In the genomic region with DNA sequence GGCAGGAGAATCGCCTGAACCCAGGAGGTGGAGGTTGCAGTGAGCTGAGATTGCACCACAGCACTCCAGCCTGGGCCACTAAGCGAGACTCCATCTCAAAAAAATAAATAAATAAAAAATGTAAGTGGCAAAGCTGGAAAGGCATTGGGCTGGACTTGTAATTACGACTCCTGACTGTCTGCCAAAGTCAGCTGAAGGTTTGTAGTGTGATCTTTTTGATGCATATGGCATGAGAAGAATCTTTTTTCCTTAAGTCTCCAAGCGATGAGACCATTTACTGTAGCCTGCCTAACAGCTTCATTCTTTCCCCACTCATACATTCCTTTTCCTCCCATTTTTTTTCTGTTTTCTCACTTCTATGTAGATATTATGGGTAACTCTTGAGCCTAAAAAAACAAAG, we compare ENCODE assay signal across 17 cellular contexts. TPM values are rescaled to one million over a fixed set of nuclear protein-coding genes. Genes with fewer than 3 reads are reported as not detected.
DNase-seq lines count a peak whose midpoint lies in the region; ATAC-seq and TF ChIP-seq lines count a peak whose summit lies in the region.
"Had no signal": no experiment of that assay in that cellular context is flagged by ENCODE, and none has a peak within 500 bp of the region (broad histone marks: within the 10 kb centered on the region; RNA-seq: fewer than 3 reads in every experiment).

No MANE protein-coding gene starts in this region.

- no peak for ATAC-seq in activated T-cell treated with anti-CD3 and anti-CD28 coated beads, Interleukin-2, amount 50 U/mL, for 4 hours
- ATAC-seq in HG02759 (IDR thresholded peaks at IDR 0.05; ENCODE audit: unreplicated experiment) (no peak), GM21825 (IDR thresholded peaks at IDR 0.05; ENCODE audit: unreplicated experiment) (no peak)

- no peak overlapping the region for H3K4me3 Mint-ChIP-seq in osteocyte (ENCODE audit: unreplicated experiment)
- no peak overlapping the region for H3K4me3 Mint-ChIP-seq in activated T-cell treated with anti-CD3 and anti-CD28 coated beads, Interleukin-2, amount 50 U/mL, for 4 hours
- H3K4me3 Mint-ChIP-seq: endodermal cell had no signal

- peak overlapping the region; percentile 1 for H3K27ac ChIP-seq in A673 (ENCODE audit: low read depth, low read length, poor library complexity, severe bottlenecking)
- peak overlapping the region; percentile 92 for H3K27ac ChIP-seq in epithelial cell of prostate
- H3K27ac ChIP-seq: brain microvascular endothelial cell had no signal

- TF ChIP-seq CTCF in A673 (conservative IDR thresholded peaks at IDR 0.05; ENCODE audit: low read depth, low read length): no peak
- no peak for TF ChIP-seq CTCF in LNCaP clone FGC (IDR thresholded peaks at IDR 0.05; ENCODE audit: control insufficient read depth, extremely low read depth, insufficient read depth)
- no peak for TF ChIP-seq CTCF in osteocyte (IDR thresholded peaks at IDR 0.05)

- no TSS peak for BruUV-seq in A673 (replicated peaks; lab: Mats Ljungman, UMichigan)

- no peaks in the 10 kb centered on the region for H3K9me3 Mint-ChIP-seq in osteocyte (ENCODE audit: unreplicated experiment)
- H3K9me3 Mint-ChIP-seq in activated T-cell treated with anti-CD3 and anti-CD28 coated beads, Interleukin-2, amount 50 U/mL, for 4 hours: no peaks in the 10 kb centered on the region
- H3K9me3 Mint-ChIP-seq: endodermal cell had no signal

- peaks cover 38% of the 10 kb centered on the region for H3K4me1 ChIP-seq in A673 (ENCODE audit: insufficient read depth, low read length, poor library complexity, severe bottlenecking)

- peaks cover 9% of the 10 kb centered on the region for H3K36me3 Mint-ChIP-seq in osteocyte (ENCODE audit: unreplicated experiment)
- peaks cover 1% of the 10 kb centered on the region for H3K36me3 Mint-ChIP-seq in activated T-cell treated with anti-CD3 and anti-CD28 coated beads, Interleukin-2, amount 50 U/mL, for 4 hours (ENCODE audit: insufficient read depth)

- H3K27me3 ChIP-seq in A673 (replicated peaks; ENCODE audit: insufficient read depth, low read depth, low read length, poor library complexity): no peaks in the 10 kb centered on the region
- H3K27me3 ChIP-seq: brain microvascular endothelial cell had no signal

- intact Hi-C loops in A673 (cut with micrococcal nuclease; ENCODE audit: unreplicated experiment): no loop called here

- DNase-seq in A673 (ENCODE audit: low spot score) (no peak), LNCaP clone FGC (ENCODE audit: low read depth) (peak; percentile 61), epithelial cell of prostate (ENCODE audit: low read depth, low spot score) (no peak), osteocyte (ENCODE audit: extremely low spot score, unreplicated experiment) (no peak), activated gamma-delta T cell (lab: John Stamatoyannopoulos, UW) (no peak)
- DNase-seq in activated T-cell treated with anti-CD3 and anti-CD28 coated beads, Interleukin-2, amount 50 U/mL, for 4 hours: no peak
- DNase-seq: activated gamma-delta T cell treated with Interleukin-2 at 50 U/mL for 16 hours, brain microvascular endothelial cell, endodermal cell, head of caudate nucleus, NCI-H1930, NCI-H774, SHP77 treated with DMSO at 0.1 percent for 48 hours had no signal

- no peaks in the 10 kb centered on the region for H3K27me3 Mint-ChIP-seq in osteocyte (ENCODE audit: unreplicated experiment)
- no peaks in the 10 kb centered on the region for H3K27me3 Mint-ChIP-seq in activated T-cell treated with anti-CD3 and anti-CD28 coated beads, Interleukin-2, amount 50 U/mL, for 4 hours (ENCODE audit: low read depth)

- POLR2A ChIA-PET in A673 (lab: Charles Lee; ENCODE audit: low non-redundant PET): no interaction called here

- H3K36me3 ChIP-seq in A673 (ENCODE audit: insufficient read depth, low read length, poor library complexity, severe bottlenecking): no peaks in the 10 kb centered on the region
- H3K36me3 ChIP-seq: brain microvascular endothelial cell, HAP-1 had no signal

- peaks cover 51% of the 10 kb centered on the region for H3K4me1 Mint-ChIP-seq in osteocyte (ENCODE audit: unreplicated experiment)
- peaks cover 12% of the 10 kb centered on the region for H3K4me1 Mint-ChIP-seq in activated T-cell treated with anti-CD3 and anti-CD28 coated beads, Interleukin-2, amount 50 U/mL, for 4 hours (ENCODE audit: low read depth)

- CTCF ChIA-PET in A673 (lab: Charles Lee): interaction anchor here (0.6 kb wide), 1 partner anchor 31 kb away, joined by 5 read pairs; no protein-coding TSS in a partner anchor

- peak overlapping the region; percentile 78 for H3K27ac Mint-ChIP-seq in osteocyte (ENCODE audit: unreplicated experiment)
- H3K27ac Mint-ChIP-seq: endodermal cell had no signal

- H3K4me3 ChIP-seq in A673 (ENCODE audit: low read depth, low read length, poor library complexity, severe bottlenecking): no peak overlapping the region
- H3K4me3 ChIP-seq in LNCaP clone FGC (ENCODE audit: low read depth, low read length): no peak overlapping the region
- H3K4me3 ChIP-seq: HAP-1 had no signal

- no peaks in the 10 kb centered on the region for H3K9me3 ChIP-seq in A673 (ENCODE audit: low read depth, low read length, poor library complexity, severe bottlenecking)
- H3K9me3 ChIP-seq: HAP-1 had no signal

RNA-seq across cellular contexts. Expression of a gene that starts 24.8 kb away (rescaled TPM):
- 133 and 174 TPM in 2 replicates for total RNA-seq in A673 (2021)
- 181 and 183 TPM in 2 replicates for total RNA-seq in osteocyte
- total RNA-seq in activated T-cell treated with anti-CD3 and anti-CD28 coated beads, Interleukin-2, amount 50 U/mL, for 4 hours: 1 to 10 TPM; 4.9 to 6.3 (median 5.4) TPM

RNA-seq across cellular contexts. Expression of a gene that starts 34.8 kb away (rescaled TPM):
- not detected in 2 replicates for total RNA-seq in A673 (2021)
- not detected in 2 replicates for total RNA-seq in osteocyte
- not detected for total RNA-seq in activated T-cell treated with anti-CD3 and anti-CD28 coated beads, Interleukin-2, amount 50 U/mL, for 4 hours
- total RNA-seq: endodermal cell, liver had no signal

RNA-seq across cellular contexts. Expression of a gene that starts 45.1 kb away (rescaled TPM):
- 192 and 212 TPM in 2 replicates for total RNA-seq in A673 (2021)
- 103 and 122 TPM in 2 replicates for total RNA-seq in osteocyte
- 100 to 1,000 TPM; 231 to 290 (median 260) TPM for total RNA-seq in activated T-cell treated with anti-CD3 and anti-CD28 coated beads, Interleukin-2, amount 50 U/mL, for 4 hours

Comparison
In these comparisons a context has a peak if more than half of its experiments do, and no peak if none do; other contexts are left out.
1. RNA of a gene that starts 24.8 kb away (total RNA-seq): 181 to 183 TPM in osteocyte and 133 to 174 TPM in A673; 4.9 to 6.3 TPM in activated T-cell treated with anti-CD3 and anti-CD28 coated beads, Interleukin-2, amount 50 U/mL, for 4 hours; every median in the first group is over 10 times any median in the second.